ENCODE assay signal across 8 cellular contexts in the genomic region with DNA sequence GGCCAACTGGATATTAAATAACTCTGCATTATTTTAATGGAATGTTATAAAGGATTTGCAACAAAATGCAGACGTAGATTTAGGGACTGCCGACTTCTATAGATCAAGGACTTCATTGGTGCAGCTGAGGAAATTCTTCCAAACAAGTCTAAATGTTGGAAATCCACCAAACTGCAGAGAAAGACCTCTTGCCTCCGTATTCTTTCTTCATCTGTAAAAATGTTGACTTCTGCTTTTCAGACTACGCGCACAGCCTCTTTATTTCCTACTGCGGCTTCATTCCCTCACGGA. TPM values are rescaled to one million over a fixed set of nuclear protein-coding genes. Genes with fewer than 3 reads are reported as not detected.
DNase-seq lines count a peak whose midpoint lies in the region; ATAC-seq and TF ChIP-seq lines count a peak whose summit lies in the region.

No MANE protein-coding gene starts in this region.

- H3K27me3 ChIP-seq in HUES64 (ENCODE audit: insufficient read depth, low read length), result no peaks in the 10 kb centered on the region

- H3K9ac ChIP-seq in HUES64 (ENCODE audit: low read depth, low read length), result peak overlapping the region; percentile 86

- peak overlapping the region; percentile 66 for H3K4me3 ChIP-seq in HUES64 (ENCODE audit: low read length)

- WGBS in HUES64, result 2% methylated on average over 7 of the region's 7 CpGs

- H3K36me3 Mint-ChIP-seq in brain (peaks cover 29% of the 10 kb centered on the region), mesothelial cell of epicardium (no peaks in the 10 kb centered on the region)

- H3K4me1 Mint-ChIP-seq in brain, result peaks cover 12% of the 10 kb centered on the region
- peaks cover 17% of the 10 kb centered on the region for H3K4me1 Mint-ChIP-seq in mesothelial cell of epicardium

- ATAC-seq in GM19455 (IDR thresholded peaks at IDR 0.05; ENCODE audit: unreplicated experiment), result no peak

- H3K27ac ChIP-seq in 22Rv1 (peak overlapping the region; percentile 88), HUES64 (ENCODE audit: low read depth, low read length) (peak overlapping the region; percentile 95)

- H3K9me3 ChIP-seq in HUES64 (ENCODE audit: insufficient read depth, low read depth, low read length), result no peaks in the 10 kb centered on the region

- H3K27ac Mint-ChIP-seq in brain, result peak overlapping the region; percentile 97 to 100 (median 99)
- H3K27ac Mint-ChIP-seq in mesothelial cell of epicardium, result peak overlapping the region; percentile 88

- H3K9me3 Mint-ChIP-seq in brain (peaks cover 3 to 15% (median 8%) of the 10 kb centered on the region in 5 experiments), mesothelial cell of epicardium (no peaks in the 10 kb centered on the region)

- peaks cover 20% of the 10 kb centered on the region for H3K4me1 ChIP-seq in HUES64 (ENCODE audit: insufficient read depth, low read length)

- peaks cover 18% of the 10 kb centered on the region for H3K27me3 Mint-ChIP-seq in brain
- H3K27me3 Mint-ChIP-seq in mesothelial cell of epicardium (ENCODE audit: low read depth), result no peaks in the 10 kb centered on the region

- TF ChIP-seq CTCF in 22Rv1 (IDR thresholded peaks at IDR 0.05) (no peak), brain (conservative IDR thresholded peaks at IDR 0.05) (no peak), mesothelial cell of epicardium (IDR thresholded peaks at IDR 0.05; ENCODE audit: unreplicated experiment) (no peak)

- H3K4me3 Mint-ChIP-seq in brain, result peak overlapping the region; percentile 89 to 96 (median 94)
- peak overlapping the region; percentile 77 for H3K4me3 Mint-ChIP-seq in mesothelial cell of epicardium

- DNase-seq in mesothelial cell of epicardium (ENCODE audit: low spot score in 2 of 2, unreplicated experiment in 2 of 2) (no peak), ecto neural progenitor cell (ENCODE audit: low spot score) (no peak), T-helper 9 cell (no peak), DMS79 (lab: John Stamatoyannopoulos, UW) (no peak)

- H3K36me3 ChIP-seq in HUES64 (ENCODE audit: insufficient read depth, low read length), result no peaks in the 10 kb centered on the region

RNA-seq across cellular contexts. Expression of a gene that starts 1.5 kb away (rescaled TPM):
- polyA plus RNA-seq in HUES64 (2013, experiment 1 of 2), result 133 TPM
- polyA plus RNA-seq in HUES64 (2013, experiment 2 of 2), result 152 TPM
- polyA plus RNA-seq in brain (ENCODE audit: insufficient read depth, low read depth, low replicate concordance), result 70.0 TPM
- 129 to 138 TPM (median 133 TPM) in 3 replicates for total RNA-seq in mesothelial cell of epicardium
